ENCODE assay signal across 8 cellular contexts in genomic region chr22:21937821-21938070, GRCh38. TPM values are rescaled to one million over a fixed set of nuclear protein-coding genes. Genes with fewer than 3 reads are reported as not detected.
A peak's percentile ranks its signal among the peaks of the same experiment; 100 is the strongest.
DNase-seq lines count a peak whose midpoint lies in the region; ATAC-seq and TF ChIP-seq lines count a peak whose summit lies in the region.

No MANE protein-coding gene starts in this region.

- POLR2A ChIA-PET in A673 (lab: Charles Lee; ENCODE audit: low non-redundant PET): no interaction called here

- TF ChIP-seq CTCF in A673 (conservative IDR thresholded peaks at IDR 0.05; ENCODE audit: low read depth, low read length): no peak
- TF ChIP-seq CTCF in coronary artery (IDR thresholded peaks at IDR 0.05): no peak

- no peaks in the 10 kb centered on the region for H3K27me3 ChIP-seq in A673 (replicated peaks; ENCODE audit: insufficient read depth, low read depth, low read length, poor library complexity)

- H3K27ac ChIP-seq in A673 (ENCODE audit: low read depth, low read length, poor library complexity, severe bottlenecking): peak overlapping the region; percentile 91
- peak overlapping the region; percentile 62 for H3K27ac ChIP-seq in KOPT-K1 (ENCODE audit: low read depth, low read length, poor library complexity, severe bottlenecking)
- peak overlapping the region; percentile 86 to 98 for H3K27ac ChIP-seq in coronary artery

- H3K4me3 ChIP-seq in A673 (ENCODE audit: low read depth, low read length, poor library complexity, severe bottlenecking) (peak overlapping the region; percentile 49), coronary artery (peak overlapping the region; percentile 83)

- no peaks in the 10 kb centered on the region for H3K9me3 ChIP-seq in A673 (ENCODE audit: low read depth, low read length, poor library complexity, severe bottlenecking)
- no peaks in the 10 kb centered on the region for H3K9me3 ChIP-seq in KOPT-K1 (ENCODE audit: insufficient read depth, low read length, poor library complexity, severe bottlenecking)

- CTCF ChIA-PET in A673 (lab: Charles Lee): interaction anchor here (0.6 to 3.2 kb wide), 3 partner anchors 10 to 862 kb away, joined by 3 to 11 read pairs (median 7); partner anchors contain the start of gene PPM1F

- no peak for DNase-seq in A673 (ENCODE audit: low spot score)
- peak; percentile 89 for DNase-seq in coronary artery (ENCODE audit: low spot score)
- peak; percentile 97 for DNase-seq in myocyte (ENCODE audit: low read depth)
- DNase-seq in NCI-H69 (lab: John Stamatoyannopoulos, UW): no peak
- DNase-seq in SKM-1 treated with dmso at 0.1 percent for 144 hours (lab: John Stamatoyannopoulos, UW; ENCODE audit: unreplicated experiment): no peak

- intact Hi-C loops in A673 (cut with micrococcal nuclease; ENCODE audit: unreplicated experiment): loop anchor here (1.0 kb wide), 1 partner anchor 224 kb away; no protein-coding TSS in a partner anchor

- H3K4me1 ChIP-seq in A673 (ENCODE audit: insufficient read depth, low read length, poor library complexity, severe bottlenecking): peaks cover 52% of the 10 kb centered on the region

- ATAC-seq in HG03045 (IDR thresholded peaks at IDR 0.05; ENCODE audit: unreplicated experiment) (no peak), GM18861 (IDR thresholded peaks at IDR 0.05; ENCODE audit: unreplicated experiment) (no peak)

- peaks cover 46% of the 10 kb centered on the region for H3K36me3 ChIP-seq in A673 (ENCODE audit: insufficient read depth, low read length, poor library complexity, severe bottlenecking)
- peaks cover 14% of the 10 kb centered on the region; the same call in 1 of the 2 replicates for H3K36me3 ChIP-seq in KOPT-K1 (ENCODE audit: insufficient read depth, low read length)

- BruUV-seq in A673 (replicated peaks; lab: Mats Ljungman, UMichigan): no TSS peak

RNA-seq across cellular contexts. Expression of gene PPM1F, which starts 14.9 kb away (rescaled TPM):
- 85.9 and 101 TPM in 2 replicates for total RNA-seq in A673 (2021)
- 98.1 and 173 TPM in 2 replicates for total RNA-seq in myocyte
- polyA plus RNA-seq in myocyte (2012): 47.5 TPM

RNA-seq across cellular contexts. Expression of gene TOP3B, which starts 44.8 kb away (rescaled TPM):
- 60.2 and 60.4 TPM in 2 replicates for total RNA-seq in A673 (2021)
- total RNA-seq in myocyte: 25.0 and 31.0 TPM in 2 replicates
- 18.2 TPM for polyA plus RNA-seq in myocyte (2012)

Comparison
In these comparisons a context has a peak if more than half of its experiments do, and no peak if none do; other contexts are left out.
1. DNase-seq: peak in coronary artery (single experiment) and myocyte (single experiment); none in A673 (single experiment), NCI-H69 (single experiment) and SKM-1 treated with dmso at 0.1 percent for 144 hours (single experiment).
2. Peak in every context shown above with its lines, with median percentiles within 50 percentile points of each other: H3K27ac ChIP-seq.